ENCODE assay signal across 11 cellular contexts in the genomic region with DNA sequence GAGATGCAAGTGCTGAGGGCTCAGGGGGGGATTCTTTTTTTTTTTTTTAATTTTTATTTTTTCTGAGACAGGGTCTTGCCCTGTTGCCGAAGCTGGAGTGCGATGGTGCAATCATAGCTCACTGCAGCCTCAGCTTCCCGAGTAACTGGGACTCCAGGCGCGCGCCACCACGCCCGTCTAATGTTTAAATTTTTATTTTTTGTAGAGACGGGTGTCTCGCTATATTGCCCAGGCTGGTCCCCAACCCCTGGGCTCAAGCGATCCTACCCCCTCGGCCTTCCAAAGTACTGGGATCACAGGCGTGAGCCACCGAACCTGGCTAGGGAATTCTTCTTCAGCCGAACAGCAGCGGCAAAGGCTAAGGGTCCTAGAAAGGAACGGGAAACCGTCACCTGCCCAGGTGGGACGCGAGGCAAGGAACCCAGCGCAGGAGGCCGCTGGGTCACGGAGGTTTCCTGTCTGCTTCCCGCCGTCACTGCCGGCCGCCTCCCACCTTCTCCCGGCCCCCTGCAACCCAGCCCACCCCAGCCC. TPM values are rescaled to one million over a fixed set of nuclear protein-coding genes. Genes with fewer than 3 reads are reported as not detected.
A peak's percentile ranks its signal among the peaks of the same experiment; 100 is the strongest.
DNase-seq lines count a peak whose midpoint lies in the region; FAIRE-seq and TF ChIP-seq lines count a peak whose summit lies in the region.
"Had no signal": no experiment of that assay in that cellular context is flagged by ENCODE, and none has a peak within 500 bp of the region (broad histone marks: within the 10 kb centered on the region; RNA-seq: fewer than 3 reads in every experiment).

No MANE protein-coding gene starts in this region.

- no peak overlapping the region for H3K4ac ChIP-seq in mesendoderm (ENCODE audit: low read depth, low read length)

- no peak overlapping the region for H2BK120ac ChIP-seq in mesendoderm (ENCODE audit: low read depth, low read length)

- H3K79me2 ChIP-seq in KMS-11 (ENCODE audit: insufficient read depth, low read depth) (no peaks in the 10 kb centered on the region), astrocyte (ENCODE audit: insufficient read depth, low read length) (no peaks in the 10 kb centered on the region), mesendoderm (ENCODE audit: control insufficient read depth, insufficient read depth, low read length) (no peaks in the 10 kb centered on the region)

- H3K27ac Mint-ChIP-seq in astrocyte (ENCODE audit: unreplicated experiment) (no peak overlapping the region), CD14-positive monocyte (no peak overlapping the region)

- peaks cover 4% of the 10 kb centered on the region for H3K9me3 Mint-ChIP-seq in astrocyte (ENCODE audit: unreplicated experiment)
- peaks cover 4 to 47% (median 38%) of the 10 kb centered on the region in 7 donors for H3K9me3 Mint-ChIP-seq in CD14-positive monocyte

- H3K79me1 ChIP-seq in mesendoderm (ENCODE audit: low read length) = no peaks in the 10 kb centered on the region

- no peaks in the 10 kb centered on the region for H3K9me3 ChIP-seq in astrocyte (ENCODE audit: insufficient read depth, low read depth, low read length)
- H3K9me3 ChIP-seq: stomach had no signal

- intact Hi-C loops in CD14-positive monocyte (cut with micrococcal nuclease) = no loop called here

- H3K4me2 ChIP-seq in KMS-11 (peak overlapping the region; percentile 84; the same call in 1 of the 2 replicates), astrocyte (ENCODE audit: low read length) (peak overlapping the region; percentile 71), mesendoderm (ENCODE audit: low read length) (peak overlapping the region; percentile 42)

- H2AFZ ChIP-seq in KMS-11 (ENCODE audit: low read depth) = no peak overlapping the region
- H2AFZ ChIP-seq in astrocyte (ENCODE audit: low read depth, low read length) = no peak overlapping the region

- no peak overlapping the region for H2AK5ac ChIP-seq in mesendoderm (ENCODE audit: low read length)

- H3K4me3 Mint-ChIP-seq in astrocyte (ENCODE audit: unreplicated experiment) = no peak overlapping the region
- H3K4me3 Mint-ChIP-seq in CD14-positive monocyte = peak overlapping the region in 1 of 2 donors; percentile 85

- TF ChIP-seq CTCF in C4-2B (conservative IDR thresholded peaks at IDR 0.05) (peak; percentile 29), KMS-11 (conservative IDR thresholded peaks at IDR 0.05; ENCODE audit: low read depth, low read length) (no peak), astrocyte (IDR thresholded peaks at IDR 0.05; ENCODE audit: insufficient read depth, low read depth, low read length) (no peak), CD14-positive monocyte (IDR thresholded peaks at IDR 0.05) (no peak)

- no CpG with 5 or more reads among the region's 28 CpGs for WGBS in mesendoderm (ENCODE audit: extremely low coverage, insufficient coverage, low lambda C conversion rate)

- H3K27me3 ChIP-seq in KMS-11 (ENCODE audit: insufficient read depth, low read depth) (peaks cover 33% of the 10 kb centered on the region), astrocyte (ENCODE audit: insufficient read depth, low read length) (peaks cover 45% of the 10 kb centered on the region), mesendoderm (ENCODE audit: insufficient read depth, low read length, poor library complexity) (peaks cover 3% of the 10 kb centered on the region)

- FAIRE-seq in astrocyte (lab: Jason Lieb, UNC) = no peak

- no peak overlapping the region for H2BK15ac ChIP-seq in mesendoderm (replicated peaks; ENCODE audit: low read depth)

- H3K18ac ChIP-seq in mesendoderm (ENCODE audit: low read length) = no peak overlapping the region

- H3K4me1 ChIP-seq in KMS-11 (ENCODE audit: low read depth, poor library complexity, severe bottlenecking) = peaks cover 43% of the 10 kb centered on the region
- no peaks in the 10 kb centered on the region for H3K4me1 ChIP-seq in astrocyte (ENCODE audit: insufficient read depth, low read length)
- H3K4me1 ChIP-seq in mesendoderm (ENCODE audit: control insufficient read depth, low read depth, low read length) = no peaks in the 10 kb centered on the region

- no peak overlapping the region for H4K5ac ChIP-seq in mesendoderm (ENCODE audit: low read length)

- H3K36me3 ChIP-seq in KMS-11 (ENCODE audit: insufficient read depth) = no peaks in the 10 kb centered on the region
- H3K36me3 ChIP-seq in astrocyte (ENCODE audit: insufficient read depth, low read length) = no peaks in the 10 kb centered on the region
- H3K36me3 ChIP-seq in mesendoderm (ENCODE audit: control insufficient read depth, insufficient read depth, low read length) = no peaks in the 10 kb centered on the region
- H3K36me3 ChIP-seq: stomach had no signal

- H3K56ac ChIP-seq in mesendoderm (ENCODE audit: low read length) = peak overlapping the region; percentile 42

- no peaks in the 10 kb centered on the region for H3K36me3 Mint-ChIP-seq in astrocyte (ENCODE audit: low read depth, unreplicated experiment)
- H3K36me3 Mint-ChIP-seq in CD14-positive monocyte = peaks cover 5 to 10% of the 10 kb centered on the region in 2 donors

- DNase-seq in astrocyte (ENCODE audit: low read depth) (no peak), mesendoderm (no peak), CD14-positive monocyte (ENCODE audit: low spot score) (no peak), NK-92 (lab: John Stamatoyannopoulos, UW; ENCODE audit: unreplicated experiment) (no peak), EL (no peak)
- no peak for DNase-seq in effector CD8-positive, alpha-beta T cell (lab: John Stamatoyannopoulos, UW)
- DNase-seq: stomach had no signal

- H4K20me1 ChIP-seq in KMS-11 (ENCODE audit: insufficient read depth) (no peaks in the 10 kb centered on the region), astrocyte (ENCODE audit: insufficient read depth, low read length) (no peaks in the 10 kb centered on the region)

- H2BK5ac ChIP-seq in mesendoderm (ENCODE audit: low read length) = no peak overlapping the region

- peaks cover 52% of the 10 kb centered on the region for H3K27me3 Mint-ChIP-seq in astrocyte (ENCODE audit: low read depth, unreplicated experiment)
- H3K27me3 Mint-ChIP-seq in CD14-positive monocyte (ENCODE audit: low read depth in 3 of 3) = peaks cover 96 to 98% (median 98%) of the 10 kb centered on the region in 3 donors

- H3K4me3 ChIP-seq in KMS-11 (IDR thresholded peaks at IDR 0.05; ENCODE audit: insufficient read depth, low read depth, low read length) (no peak overlapping the region), astrocyte (ENCODE audit: insufficient read depth, low read depth, low read length) (no peak overlapping the region), mesendoderm (ENCODE audit: low read length) (no peak overlapping the region)
- H3K4me3 ChIP-seq: stomach had no signal

- H3K27ac ChIP-seq in C4-2B (no peak overlapping the region), KMS-11 (no peak overlapping the region), astrocyte (ENCODE audit: low read depth, low read length) (no peak overlapping the region), mesendoderm (ENCODE audit: low read depth, low read length) (no peak overlapping the region)
- H3K27ac ChIP-seq: epithelial cell of prostate, stomach had no signal

- no peak overlapping the region for H3K23ac ChIP-seq in mesendoderm (ENCODE audit: low read length)

- no peak overlapping the region for H4K8ac ChIP-seq in mesendoderm (ENCODE audit: low read depth, low read length)

- H3K4me1 Mint-ChIP-seq in astrocyte (ENCODE audit: low read depth, unreplicated experiment) = peaks cover 2% of the 10 kb centered on the region
- H3K4me1 Mint-ChIP-seq in CD14-positive monocyte = peaks cover 22% of the 10 kb centered on the region

- H3K9ac ChIP-seq in KMS-11 (no peak overlapping the region; the same call in 1 of the 2 replicates), astrocyte (ENCODE audit: low read length) (no peak overlapping the region), mesendoderm (ENCODE audit: low read length) (peak overlapping the region; percentile 44)

RNA-seq across cellular contexts. Expression of a gene that starts 13.3 kb away (rescaled TPM):
- total RNA-seq in astrocyte = 0.32 TPM in 1 of 2 replicates, not detected in the other
- polyA plus RNA-seq in mesendoderm (2013, experiment 1 of 2) = 0.25 TPM
- 0.11 TPM for polyA plus RNA-seq in mesendoderm (2013, experiment 2 of 2)
- not detected for polyA plus RNA-seq in CD14-positive monocyte
- total RNA-seq: aorta, stomach had no signal
- polyA plus RNA-seq: aorta, stomach had no signal

RNA-seq across cellular contexts. Expression of a gene that starts 39.9 kb away (rescaled TPM):
- 11.3 and 12.0 TPM in 2 replicates for total RNA-seq in astrocyte
- 4.3 TPM for polyA plus RNA-seq in mesendoderm (2013, experiment 1 of 2)
- 4.6 TPM for polyA plus RNA-seq in mesendoderm (2013, experiment 2 of 2)
- 1 to 10 TPM; 1.5 to 2.6 TPM for polyA plus RNA-seq in CD14-positive monocyte
